1 cellular context compared by ENCODE assay signal in the genomic region with DNA sequence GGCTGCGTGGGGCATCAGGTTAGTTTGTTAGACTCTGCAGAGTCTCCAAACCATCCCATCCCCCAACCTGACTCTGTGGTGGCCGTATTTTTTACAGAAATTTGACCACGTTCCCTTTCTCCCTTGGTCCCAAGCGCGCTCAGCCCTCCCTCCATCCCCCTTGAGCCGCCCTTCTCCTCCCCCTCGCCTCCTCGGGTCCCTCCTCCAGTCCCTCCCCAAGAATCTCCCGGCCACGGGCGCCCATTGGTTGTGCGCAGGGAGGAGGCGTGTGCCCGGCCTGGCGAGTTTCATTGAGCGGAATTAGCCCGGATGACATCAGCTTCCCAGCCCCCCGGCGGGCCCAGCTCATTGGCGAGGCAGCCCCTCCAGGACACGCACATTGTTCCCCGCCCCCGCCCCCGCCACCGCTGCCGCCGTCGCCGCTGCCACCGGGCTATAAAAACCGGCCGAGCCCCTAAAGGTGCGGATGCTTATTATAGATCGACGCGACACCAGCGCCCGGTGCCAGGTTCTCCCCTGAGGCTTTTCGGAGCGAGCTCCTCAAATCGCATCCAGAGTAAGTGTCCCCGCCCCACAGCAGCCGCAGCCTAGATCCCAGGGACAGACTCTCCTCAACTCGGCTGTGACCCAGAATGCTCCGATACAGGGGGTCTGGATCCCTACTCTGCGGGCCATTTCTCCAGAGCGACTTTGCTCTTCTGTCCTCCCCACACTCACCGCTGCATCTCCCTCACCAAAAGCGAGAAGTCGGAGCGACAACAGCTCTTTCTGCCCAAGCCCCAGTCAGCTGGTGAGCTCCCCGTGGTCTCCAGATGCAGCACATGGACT.
TF ChIP-seq lines count a peak whose summit lies in the region.

A gene (plus strand): TSS at position 465 of the 828 bp plus-strand sequence. CDS start 928 bp downstream, outside the sequence.

TF ChIP-seq in HEK293, 187 proteins besides CTCF, POLR2A, EP300 and RAD21 (continued from another document):
- TF ChIP-seq, protein P1, sequence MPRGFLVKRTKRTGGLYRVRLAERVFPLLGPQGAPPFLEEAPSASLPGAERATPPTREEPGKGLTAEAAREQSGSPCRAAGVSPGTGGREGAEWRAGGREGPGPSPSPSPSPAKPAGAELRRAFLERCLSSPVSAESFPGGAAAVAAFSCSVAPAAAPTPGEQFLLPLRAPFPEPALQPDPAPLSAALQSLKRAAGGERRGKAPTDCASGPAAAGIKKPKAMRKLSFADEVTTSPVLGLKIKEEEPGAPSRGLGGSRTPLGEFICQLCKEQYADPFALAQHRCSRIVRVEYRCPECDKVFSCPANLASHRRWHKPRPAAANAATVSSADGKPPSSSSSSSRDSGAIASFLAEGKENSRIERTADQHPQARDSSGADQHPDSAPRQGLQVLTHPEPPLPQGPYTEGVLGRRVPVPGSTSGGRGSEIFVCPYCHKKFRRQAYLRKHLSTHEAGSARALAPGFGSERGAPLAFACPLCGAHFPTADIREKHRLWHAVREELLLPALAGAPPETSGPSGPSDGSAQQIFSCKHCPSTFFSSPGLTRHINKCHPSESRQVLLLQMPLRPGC (tag by site-specific recombination; IDR thresholded peaks at IDR 0.05): 0 out of 2 replicates have a peak, but pooled peaks have one; percentile 14
- TF ChIP-seq GLIS1 (tag by site-specific recombination; IDR thresholded peaks at IDR 0.05): peak; percentile 90
- TF ChIP-seq, protein P2, sequence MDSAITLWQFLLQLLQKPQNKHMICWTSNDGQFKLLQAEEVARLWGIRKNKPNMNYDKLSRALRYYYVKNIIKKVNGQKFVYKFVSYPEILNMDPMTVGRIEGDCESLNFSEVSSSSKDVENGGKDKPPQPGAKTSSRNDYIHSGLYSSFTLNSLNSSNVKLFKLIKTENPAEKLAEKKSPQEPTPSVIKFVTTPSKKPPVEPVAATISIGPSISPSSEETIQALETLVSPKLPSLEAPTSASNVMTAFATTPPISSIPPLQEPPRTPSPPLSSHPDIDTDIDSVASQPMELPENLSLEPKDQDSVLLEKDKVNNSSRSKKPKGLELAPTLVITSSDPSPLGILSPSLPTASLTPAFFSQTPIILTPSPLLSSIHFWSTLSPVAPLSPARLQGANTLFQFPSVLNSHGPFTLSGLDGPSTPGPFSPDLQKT (IDR thresholded peaks at IDR 0.05; ENCODE audit: borderline replicate concordance, low read depth, low read length): no peak
- TF ChIP-seq, protein P3, sequence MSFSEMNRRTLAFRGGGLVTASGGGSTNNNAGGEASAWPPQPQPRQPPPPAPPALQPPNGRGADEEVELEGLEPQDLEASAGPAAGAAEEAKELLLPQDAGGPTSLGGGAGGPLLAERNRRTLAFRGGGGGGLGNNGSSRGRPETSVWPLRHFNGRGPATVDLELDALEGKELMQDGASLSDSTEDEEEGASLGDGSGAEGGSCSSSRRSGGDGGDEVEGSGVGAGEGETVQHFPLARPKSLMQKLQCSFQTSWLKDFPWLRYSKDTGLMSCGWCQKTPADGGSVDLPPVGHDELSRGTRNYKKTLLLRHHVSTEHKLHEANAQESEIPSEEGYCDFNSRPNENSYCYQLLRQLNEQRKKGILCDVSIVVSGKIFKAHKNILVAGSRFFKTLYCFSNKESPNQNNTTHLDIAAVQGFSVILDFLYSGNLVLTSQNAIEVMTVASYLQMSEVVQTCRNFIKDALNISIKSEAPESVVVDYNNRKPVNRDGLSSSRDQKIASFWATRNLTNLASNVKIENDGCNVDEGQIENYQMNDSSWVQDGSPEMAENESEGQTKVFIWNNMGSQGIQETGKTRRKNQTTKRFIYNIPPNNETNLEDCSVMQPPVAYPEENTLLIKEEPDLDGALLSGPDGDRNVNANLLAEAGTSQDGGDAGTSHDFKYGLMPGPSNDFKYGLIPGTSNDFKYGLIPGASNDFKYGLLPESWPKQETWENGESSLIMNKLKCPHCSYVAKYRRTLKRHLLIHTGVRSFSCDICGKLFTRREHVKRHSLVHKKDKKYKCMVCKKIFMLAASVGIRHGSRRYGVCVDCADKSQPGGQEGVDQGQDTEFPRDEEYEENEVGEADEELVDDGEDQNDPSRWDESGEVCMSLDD (tag by site-specific recombination; IDR thresholded peaks at IDR 0.05): peak; percentile 41
- TF ChIP-seq ZNF76 (tag by site-specific recombination; IDR thresholded peaks at IDR 0.05; ENCODE audit: borderline replicate concordance, low read depth): peak; percentile 82
- TF ChIP-seq ZBTB48 (tag by site-specific recombination; IDR thresholded peaks at IDR 0.05): peak; percentile 99
- no peak for TF ChIP-seq ZNF274 (IDR thresholded peaks at IDR 0.05; ENCODE audit: low read length)
- no peak for TF ChIP-seq ZNF274 (tag by site-specific recombination; IDR thresholded peaks at IDR 0.05; ENCODE audit: borderline replicate concordance)
- TF ChIP-seq ZXDB (tag by site-specific recombination; IDR thresholded peaks at IDR 0.05): peak; percentile 42; the same call in 1 of the 2 replicates
- peak; percentile 91 for TF ChIP-seq ZNF423 (tag by site-specific recombination; IDR thresholded peaks at IDR 0.05)
- TF ChIP-seq GFI1B (tag by site-specific recombination; IDR thresholded peaks at IDR 0.05): no peak
- peak; percentile 43 for TF ChIP-seq KLF1 (tag by site-specific recombination; IDR thresholded peaks at IDR 0.05)
- TF ChIP-seq, protein P4, sequence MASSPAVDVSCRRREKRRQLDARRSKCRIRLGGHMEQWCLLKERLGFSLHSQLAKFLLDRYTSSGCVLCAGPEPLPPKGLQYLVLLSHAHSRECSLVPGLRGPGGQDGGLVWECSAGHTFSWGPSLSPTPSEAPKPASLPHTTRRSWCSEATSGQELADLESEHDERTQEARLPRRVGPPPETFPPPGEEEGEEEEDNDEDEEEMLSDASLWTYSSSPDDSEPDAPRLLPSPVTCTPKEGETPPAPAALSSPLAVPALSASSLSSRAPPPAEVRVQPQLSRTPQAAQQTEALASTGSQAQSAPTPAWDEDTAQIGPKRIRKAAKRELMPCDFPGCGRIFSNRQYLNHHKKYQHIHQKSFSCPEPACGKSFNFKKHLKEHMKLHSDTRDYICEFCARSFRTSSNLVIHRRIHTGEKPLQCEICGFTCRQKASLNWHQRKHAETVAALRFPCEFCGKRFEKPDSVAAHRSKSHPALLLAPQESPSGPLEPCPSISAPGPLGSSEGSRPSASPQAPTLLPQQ (tag by site-specific recombination; IDR thresholded peaks at IDR 0.05): peak; percentile 93
- peak; percentile 28; the same call in 1 of the 2 replicates for TF ChIP-seq ZNF561 (tag by site-specific recombination; IDR thresholded peaks at IDR 0.05; ENCODE audit: borderline replicate concordance)
- TF ChIP-seq ZNF311 (tag by site-specific recombination; IDR thresholded peaks at IDR 0.05; ENCODE audit: borderline replicate concordance): no peak
- TF ChIP-seq ZFP69B (tag by site-specific recombination; IDR thresholded peaks at IDR 0.05): peak; percentile 70; the same call in 1 of the 2 replicates
- peak; percentile 93 for TF ChIP-seq KLF16 (tag by site-specific recombination; IDR thresholded peaks at IDR 0.05)
- no peak for TF ChIP-seq ZNF354C (tag by site-specific recombination; IDR thresholded peaks at IDR 0.05; ENCODE audit: borderline replicate concordance, low read depth)
- TF ChIP-seq, protein P5, sequence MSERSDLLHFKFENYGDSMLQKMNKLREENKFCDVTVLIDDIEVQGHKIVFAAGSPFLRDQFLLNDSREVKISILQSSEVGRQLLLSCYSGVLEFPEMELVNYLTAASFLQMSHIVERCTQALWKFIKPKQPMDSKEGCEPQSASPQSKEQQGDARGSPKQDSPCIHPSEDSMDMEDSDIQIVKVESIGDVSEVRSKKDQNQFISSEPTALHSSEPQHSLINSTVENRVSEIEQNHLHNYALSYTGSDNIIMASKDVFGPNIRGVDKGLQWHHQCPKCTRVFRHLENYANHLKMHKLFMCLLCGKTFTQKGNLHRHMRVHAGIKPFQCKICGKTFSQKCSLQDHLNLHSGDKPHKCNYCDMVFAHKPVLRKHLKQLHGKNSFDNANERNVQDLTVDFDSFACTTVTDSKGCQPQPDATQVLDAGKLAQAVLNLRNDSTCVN (tag by site-specific recombination; optimal IDR thresholded peaks at IDR 0.05): peak; percentile 86
- TF ChIP-seq ZBTB7A (tag by site-specific recombination; IDR thresholded peaks at IDR 0.05; ENCODE audit: low read depth): no peak
- TF ChIP-seq, protein P6, sequence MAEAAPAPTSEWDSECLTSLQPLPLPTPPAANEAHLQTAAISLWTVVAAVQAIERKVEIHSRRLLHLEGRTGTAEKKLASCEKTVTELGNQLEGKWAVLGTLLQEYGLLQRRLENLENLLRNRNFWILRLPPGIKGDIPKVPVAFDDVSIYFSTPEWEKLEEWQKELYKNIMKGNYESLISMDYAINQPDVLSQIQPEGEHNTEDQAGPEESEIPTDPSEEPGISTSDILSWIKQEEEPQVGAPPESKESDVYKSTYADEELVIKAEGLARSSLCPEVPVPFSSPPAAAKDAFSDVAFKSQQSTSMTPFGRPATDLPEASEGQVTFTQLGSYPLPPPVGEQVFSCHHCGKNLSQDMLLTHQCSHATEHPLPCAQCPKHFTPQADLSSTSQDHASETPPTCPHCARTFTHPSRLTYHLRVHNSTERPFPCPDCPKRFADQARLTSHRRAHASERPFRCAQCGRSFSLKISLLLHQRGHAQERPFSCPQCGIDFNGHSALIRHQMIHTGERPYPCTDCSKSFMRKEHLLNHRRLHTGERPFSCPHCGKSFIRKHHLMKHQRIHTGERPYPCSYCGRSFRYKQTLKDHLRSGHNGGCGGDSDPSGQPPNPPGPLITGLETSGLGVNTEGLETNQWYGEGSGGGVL (tag by site-specific recombination; IDR thresholded peaks at IDR 0.05): peak; percentile 97
- no peak for TF ChIP-seq ZNF792 (tag by site-specific recombination; IDR thresholded peaks at IDR 0.05)
- TF ChIP-seq BCL11A (tag by site-specific recombination; IDR thresholded peaks at IDR 0.05; ENCODE audit: low read depth): no peak
- TF ChIP-seq KLF9 (tag by site-specific recombination; IDR thresholded peaks at IDR 0.05; ENCODE audit: low read depth): peak; percentile 74
- TF ChIP-seq ZNF140 (tag by site-specific recombination; IDR thresholded peaks at IDR 0.05): peak; percentile 100
- TF ChIP-seq ZNF366 (tag by site-specific recombination; conservative IDR thresholded peaks at IDR 0.05): peak; percentile 98
- TF ChIP-seq, protein P7, sequence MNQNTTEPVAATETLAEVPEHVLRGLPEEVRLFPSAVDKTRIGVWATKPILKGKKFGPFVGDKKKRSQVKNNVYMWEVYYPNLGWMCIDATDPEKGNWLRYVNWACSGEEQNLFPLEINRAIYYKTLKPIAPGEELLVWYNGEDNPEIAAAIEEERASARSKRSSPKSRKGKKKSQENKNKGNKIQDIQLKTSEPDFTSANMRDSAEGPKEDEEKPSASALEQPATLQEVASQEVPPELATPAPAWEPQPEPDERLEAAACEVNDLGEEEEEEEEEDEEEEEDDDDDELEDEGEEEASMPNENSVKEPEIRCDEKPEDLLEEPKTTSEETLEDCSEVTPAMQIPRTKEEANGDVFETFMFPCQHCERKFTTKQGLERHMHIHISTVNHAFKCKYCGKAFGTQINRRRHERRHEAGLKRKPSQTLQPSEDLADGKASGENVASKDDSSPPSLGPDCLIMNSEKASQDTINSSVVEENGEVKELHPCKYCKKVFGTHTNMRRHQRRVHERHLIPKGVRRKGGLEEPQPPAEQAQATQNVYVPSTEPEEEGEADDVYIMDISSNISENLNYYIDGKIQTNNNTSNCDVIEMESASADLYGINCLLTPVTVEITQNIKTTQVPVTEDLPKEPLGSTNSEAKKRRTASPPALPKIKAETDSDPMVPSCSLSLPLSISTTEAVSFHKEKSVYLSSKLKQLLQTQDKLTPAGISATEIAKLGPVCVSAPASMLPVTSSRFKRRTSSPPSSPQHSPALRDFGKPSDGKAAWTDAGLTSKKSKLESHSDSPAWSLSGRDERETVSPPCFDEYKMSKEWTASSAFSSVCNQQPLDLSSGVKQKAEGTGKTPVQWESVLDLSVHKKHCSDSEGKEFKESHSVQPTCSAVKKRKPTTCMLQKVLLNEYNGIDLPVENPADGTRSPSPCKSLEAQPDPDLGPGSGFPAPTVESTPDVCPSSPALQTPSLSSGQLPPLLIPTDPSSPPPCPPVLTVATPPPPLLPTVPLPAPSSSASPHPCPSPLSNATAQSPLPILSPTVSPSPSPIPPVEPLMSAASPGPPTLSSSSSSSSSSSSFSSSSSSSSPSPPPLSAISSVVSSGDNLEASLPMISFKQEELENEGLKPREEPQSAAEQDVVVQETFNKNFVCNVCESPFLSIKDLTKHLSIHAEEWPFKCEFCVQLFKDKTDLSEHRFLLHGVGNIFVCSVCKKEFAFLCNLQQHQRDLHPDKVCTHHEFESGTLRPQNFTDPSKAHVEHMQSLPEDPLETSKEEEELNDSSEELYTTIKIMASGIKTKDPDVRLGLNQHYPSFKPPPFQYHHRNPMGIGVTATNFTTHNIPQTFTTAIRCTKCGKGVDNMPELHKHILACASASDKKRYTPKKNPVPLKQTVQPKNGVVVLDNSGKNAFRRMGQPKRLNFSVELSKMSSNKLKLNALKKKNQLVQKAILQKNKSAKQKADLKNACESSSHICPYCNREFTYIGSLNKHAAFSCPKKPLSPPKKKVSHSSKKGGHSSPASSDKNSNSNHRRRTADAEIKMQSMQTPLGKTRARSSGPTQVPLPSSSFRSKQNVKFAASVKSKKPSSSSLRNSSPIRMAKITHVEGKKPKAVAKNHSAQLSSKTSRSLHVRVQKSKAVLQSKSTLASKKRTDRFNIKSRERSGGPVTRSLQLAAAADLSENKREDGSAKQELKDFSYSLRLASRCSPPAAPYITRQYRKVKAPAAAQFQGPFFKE (tag by site-specific recombination; IDR thresholded peaks at IDR 0.05; ENCODE audit: borderline replicate concordance): no peak
- TF ChIP-seq ZBTB20 (tag by site-specific recombination; IDR thresholded peaks at IDR 0.05): peak; percentile 30; the same call in 1 of the 2 replicates
- TF ChIP-seq GLIS2 (tag by site-specific recombination; IDR thresholded peaks at IDR 0.05): peak; percentile 86
- peak; percentile 7 for TF ChIP-seq ZSCAN23 (tag by site-specific recombination; IDR thresholded peaks at IDR 0.05)
- peak; percentile 94 for TF ChIP-seq ZBTB8A (tag by site-specific recombination; IDR thresholded peaks at IDR 0.05)
TF ChIP-seq in HEK293: peak in this region for 54.
